In genomic region chr17:78920528-78920927, GRCh38 we compare ENCODE assay signal across 1 cellular context.
TF ChIP-seq lines count a peak whose summit lies in the region.

No MANE protein-coding gene starts in this region.

TF ChIP-seq in HepG2, 621 proteins besides CTCF, POLR2A, EP300 and RAD21 (continued from another document):
- TF ChIP-seq, protein P1, sequence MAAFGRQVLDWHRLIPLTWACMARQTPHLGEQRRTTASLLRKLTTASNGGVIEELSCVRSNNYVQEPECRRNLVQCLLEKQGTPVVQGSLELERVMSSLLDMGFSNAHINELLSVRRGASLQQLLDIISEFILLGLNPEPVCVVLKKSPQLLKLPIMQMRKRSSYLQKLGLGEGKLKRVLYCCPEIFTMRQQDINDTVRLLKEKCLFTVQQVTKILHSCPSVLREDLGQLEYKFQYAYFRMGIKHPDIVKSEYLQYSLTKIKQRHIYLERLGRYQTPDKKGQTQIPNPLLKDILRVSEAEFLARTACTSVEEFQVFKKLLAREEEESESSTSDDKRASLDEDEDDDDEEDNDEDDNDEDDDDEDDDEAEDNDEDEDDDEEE (CRISPR knock-in tag; IDR thresholded peaks at IDR 0.05): no peak
- TF ChIP-seq SKI (IDR thresholded peaks at IDR 0.05; ENCODE audit: partially characterized antibody): no peak
- no peak for TF ChIP-seq TAF15 (IDR thresholded peaks at IDR 0.05; ENCODE audit: low read depth, low read length, poor library complexity, severe bottlenecking)
- TF ChIP-seq ZNF746 (CRISPR knock-in tag; IDR thresholded peaks at IDR 0.05): 0 out of 2 replicates have a peak, but pooled peaks have one; percentile 47
- no peak for TF ChIP-seq KLF9 (CRISPR knock-in tag; IDR thresholded peaks at IDR 0.05; ENCODE audit: low read depth)
